Comparison of ENCODE assay signal across 16 cellular contexts in genomic region chrX:46811101-46811500, GRCh38.
"Had no signal": no experiment of that assay in that cellular context is flagged by ENCODE, and none has a peak within 500 bp of the region (broad histone marks: within the 10 kb centered on the region; RNA-seq: fewer than 3 reads in every experiment).

No MANE protein-coding gene starts in this region.

- H3K9me3 ChIP-seq: adrenal gland, colonic mucosa, esophagus muscularis mucosa, heart left ventricle, lower lobe of right lung, sigmoid colon, stomach, testis had no signal

- H3K4me1 ChIP-seq: adrenal gland, colonic mucosa, esophagus muscularis mucosa, heart left ventricle, lower lobe of right lung, neural progenitor cell, sigmoid colon, stomach, testis had no signal

- H2AFZ ChIP-seq: neural progenitor cell had no signal

- H3K4me2 ChIP-seq: neural progenitor cell had no signal

- H3K9ac ChIP-seq: neural progenitor cell had no signal

- H3K27ac ChIP-seq: adrenal gland, colonic mucosa, esophagus muscularis mucosa, heart left ventricle, lower lobe of right lung, neural progenitor cell, sigmoid colon, stomach, testis had no signal

- H3K4me3 ChIP-seq: adrenal gland, colonic mucosa, esophagus muscularis mucosa, heart left ventricle, lower lobe of right lung, neural progenitor cell, sigmoid colon, stomach, testis had no signal

- H3K27me3 ChIP-seq: colonic mucosa, esophagus muscularis mucosa, neural progenitor cell, testis had no signal

- DNase-seq: activated CD4-positive, alpha-beta T cell treated with anti-CD3 and anti-CD28 coated beads, Interleukin-2, amount 10 ng/mL, durations not matched to agents 7 days and 5 days; activated naive CD4-positive, alpha-beta T cell treated with anti-CD3 and anti-CD28 coated beads, Interleukin-2, amount 10 ng/mL, durations not matched to agents 7 days and 5 days; adrenal gland; central memory CD4-positive, alpha-beta T cell; colonic mucosa; heart left ventricle; left colon; lower lobe of right lung; midbrain; sigmoid colon; stimulated activated CD4-positive, alpha-beta T cell treated with anti-CD3 and anti-CD28 coated beads, Interleukin-2, amount 100 ng/mL, for 24 hours; stomach; SW 1271; testis had no signal

- H3K36me3 ChIP-seq: adrenal gland, colonic mucosa, esophagus muscularis mucosa, heart left ventricle, lower lobe of right lung, neural progenitor cell, sigmoid colon, stomach had no signal

- ATAC-seq: heart left ventricle, left colon, lower lobe of right lung had no signal
